ENCODE assay signal across 14 cellular contexts in the genomic region with DNA sequence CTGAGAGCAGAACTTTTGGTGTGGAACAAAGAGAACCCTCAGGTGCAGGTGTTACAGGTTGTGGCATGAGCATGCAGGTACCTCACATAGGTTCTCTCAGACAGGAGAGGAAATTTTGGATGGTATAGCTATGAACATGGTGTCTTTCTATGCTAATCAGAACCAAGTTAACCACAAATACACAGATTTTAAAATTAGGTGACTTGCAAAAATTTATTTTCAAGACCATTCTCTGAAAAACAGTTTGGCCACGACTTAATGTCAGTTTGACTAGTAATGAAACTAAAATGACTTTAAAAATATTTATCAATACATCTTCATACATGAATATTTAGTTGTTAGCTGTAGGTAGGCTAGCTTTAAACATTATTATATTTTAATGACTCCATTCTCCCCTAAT.
"Had no signal": no experiment of that assay in that cellular context is flagged by ENCODE, and none has a peak within 500 bp of the region (broad histone marks: within the 10 kb centered on the region; RNA-seq: fewer than 3 reads in every experiment).

No MANE protein-coding gene starts in this region.

- H3K27me3 Mint-ChIP-seq: stimulated activated naive B cell treated with anti-CD40 and anti-IgM and Interleukin-4, amounts not matched to agents 10 μg/mL and 1 μg/mL and 100 μg/mL, for 72 hours had no signal

- H3K27ac Mint-ChIP-seq: activated CD4-positive, alpha-beta T cell treated with anti-CD3 and anti-CD28 coated beads, Interleukin-2, amount 10 ng/mL, durations not matched to agents 7 days and 5 days; activated T-helper 1 cell treated with anti-CD3 and anti-CD28 coated beads, Interleukin-12 subunit alpha, Interleukin-12 subunit beta, Interleukin-2, Interleukin-4 antibody, amounts not matched to agents 30 ng/mL and 10 ng/mL and 1 ng/mL, durations not matched to agents 14 hours and 24 hours and 36 hours; nephron progenitor cell; stimulated activated naive B cell treated with anti-CD40 and anti-IgM and Interleukin-4, amounts not matched to agents 10 μg/mL and 1 μg/mL and 100 μg/mL, for 72 hours had no signal

- FAIRE-seq: astrocyte had no signal

- DNase-seq: activated CD4-positive, alpha-beta T cell treated with anti-CD3 and anti-CD28 coated beads, Interleukin-2, amount 10 ng/mL, durations not matched to agents 7 days and 5 days; activated CD8-positive, alpha-beta memory T cell treated with anti-CD3 and anti-CD28 coated beads, Interleukin-2, amount 50 U/mL, for 48 hours; activated naive CD4-positive, alpha-beta T cell treated with Interleukin-2 at 50 U/mL for 16 hours; endodermal cell; gastrocnemius medialis; heart right ventricle; islet precursor cell; nephron progenitor cell; occipital lobe; stimulated activated CD4-positive, alpha-beta T cell treated with anti-CD3 and anti-CD28 coated beads, Interleukin-4, amount 100 ng/mL, for 1 hour; stimulated activated naive B cell treated with anti-CD40 and anti-IgM and Interleukin-4, amounts not matched to agents 10 μg/mL and 1 μg/mL and 100 μg/mL, for 72 hours had no signal

- H3K27me3 ChIP-seq: gastrocnemius medialis, heart right ventricle, tibial nerve had no signal

- H3K36me3 Mint-ChIP-seq: stimulated activated naive B cell treated with anti-CD40 and anti-IgM and Interleukin-4, amounts not matched to agents 10 μg/mL and 1 μg/mL and 100 μg/mL, for 72 hours had no signal

- H3K4me3 Mint-ChIP-seq: activated CD4-positive, alpha-beta T cell treated with anti-CD3 and anti-CD28 coated beads, Interleukin-2, amount 10 ng/mL, durations not matched to agents 7 days and 5 days; activated T-helper 1 cell treated with anti-CD3 and anti-CD28 coated beads, Interleukin-12 subunit alpha, Interleukin-12 subunit beta, Interleukin-2, Interleukin-4 antibody, amounts not matched to agents 30 ng/mL and 10 ng/mL and 1 ng/mL, durations not matched to agents 14 hours and 24 hours and 36 hours; endodermal cell; nephron progenitor cell; stimulated activated naive B cell treated with anti-CD40 and anti-IgM and Interleukin-4, amounts not matched to agents 10 μg/mL and 1 μg/mL and 100 μg/mL, for 72 hours had no signal

- H3K27ac ChIP-seq: gastrocnemius medialis had no signal

- H3K9me3 ChIP-seq: gastrocnemius medialis, heart right ventricle, tibial nerve had no signal

- ATAC-seq: gastrocnemius medialis; stimulated activated naive B cell treated with anti-CD40 and anti-IgM and Interleukin-4, amounts not matched to agents 10 μg/mL and 1 μg/mL and 100 μg/mL, for 72 hours had no signal

- H3K4me1 Mint-ChIP-seq: stimulated activated naive B cell treated with anti-CD40 and anti-IgM and Interleukin-4, amounts not matched to agents 10 μg/mL and 1 μg/mL and 100 μg/mL, for 72 hours had no signal

- H3K36me3 ChIP-seq: gastrocnemius medialis, heart right ventricle, tibial nerve had no signal
